In genomic region chr13:110270507-110270906, GRCh38 we compare ENCODE assay signal across 18 cellular contexts. TPM values are rescaled to one million over a fixed set of nuclear protein-coding genes. Genes with fewer than 3 reads are reported as not detected.
DNase-seq lines count a peak whose midpoint lies in the region; ATAC-seq and TF ChIP-seq lines count a peak whose summit lies in the region.
"Had no signal": no experiment of that assay in that cellular context is flagged by ENCODE, and none has a peak within 500 bp of the region (broad histone marks: within the 10 kb centered on the region; RNA-seq: fewer than 3 reads in every experiment).

No MANE protein-coding gene starts in this region.

- no peak overlapping the region for H3K14ac ChIP-seq in neuronal stem cell (ENCODE audit: low read length)

- no peaks in the 10 kb centered on the region for H3K9me3 Mint-ChIP-seq in activated CD8-positive, alpha-beta memory T cell treated with anti-CD3 and anti-CD28 coated beads, Interleukin-2, amount 10 ng/mL, durations not matched to agents 7 days and 5 days (ENCODE audit: low read depth)
- no peaks in the 10 kb centered on the region for H3K9me3 Mint-ChIP-seq in endodermal cell
- H3K9me3 Mint-ChIP-seq: CD8-positive, alpha-beta memory T cell had no signal

- CTCF ChIA-PET in activated CD8-positive, alpha-beta memory T cell treated with anti-CD3 and anti-CD28 coated beads, Interleukin-2, amount 10 ng/mL, durations not matched to agents 7 days and 5 days (lab: Charles Lee): no interaction called here

- no peak overlapping the region for H2BK120ac ChIP-seq in neuronal stem cell (ENCODE audit: low read depth, low read length)

- H3K9ac ChIP-seq in endodermal cell (ENCODE audit: extremely low read depth, low read length, poor library complexity, severe bottlenecking) (no peak overlapping the region), neuronal stem cell (ENCODE audit: low read depth, low read length, poor library complexity) (no peak overlapping the region), subcutaneous abdominal adipose tissue (ENCODE audit: low read length in 5 of 5) (peak overlapping the region in 1 of 5 donors; percentile 10)

- H3K27ac ChIP-seq in endodermal cell (ENCODE audit: low read depth, low read length) (no peak overlapping the region), neuronal stem cell (replicated peaks; ENCODE audit: low read length) (no peak overlapping the region), subcutaneous abdominal adipose tissue (ENCODE audit: low read depth, low read length) (peak overlapping the region; percentile 82)
- H3K27ac ChIP-seq: C4-2B had no signal

- H2BK12ac ChIP-seq in neuronal stem cell (ENCODE audit: low read length): no peak overlapping the region

- no peak overlapping the region for H4K91ac ChIP-seq in neuronal stem cell (ENCODE audit: low read depth, low read length, poor library complexity)

- H3K4me2 ChIP-seq in neuronal stem cell (ENCODE audit: insufficient read depth, low read length, poor library complexity, severe bottlenecking): no peak overlapping the region

- no peak overlapping the region for H2AK5ac ChIP-seq in neuronal stem cell (ENCODE audit: low read depth, low read length)

- no peak overlapping the region for H2AFZ ChIP-seq in neuronal stem cell (ENCODE audit: low read length)

- no peak overlapping the region for H3K4ac ChIP-seq in neuronal stem cell (ENCODE audit: low read length)

- H3K79me1 ChIP-seq in neuronal stem cell (ENCODE audit: low read depth, low read length): peaks cover 2% of the 10 kb centered on the region

- H2BK5ac ChIP-seq in neuronal stem cell (ENCODE audit: low read length): no peak overlapping the region

- no peaks in the 10 kb centered on the region for H3K9me3 ChIP-seq in endodermal cell (ENCODE audit: control insufficient read depth, low read length)
- H3K9me3 ChIP-seq in neuronal stem cell (replicated peaks in 1 of 2; ENCODE audit: control insufficient read depth in 2 of 2, insufficient read depth in 1 of 2, low read depth in 1 of 2, low read length in 2 of 2): no peaks in the 10 kb centered on the region
- H3K9me3 ChIP-seq in subcutaneous abdominal adipose tissue (ENCODE audit: control insufficient read depth in 5 of 5, low read length in 5 of 5): no peaks in the 10 kb centered on the region

- H3K27ac Mint-ChIP-seq in activated CD8-positive, alpha-beta memory T cell treated with anti-CD3 and anti-CD28 coated beads, Interleukin-2, amount 10 ng/mL, durations not matched to agents 7 days and 5 days: no peak overlapping the region
- H3K27ac Mint-ChIP-seq in endodermal cell: no peak overlapping the region
- H3K27ac Mint-ChIP-seq: CD8-positive, alpha-beta memory T cell had no signal

- peak overlapping the region; percentile 54 for H3K18ac ChIP-seq in neuronal stem cell (ENCODE audit: low read length)

- H3K36me3 Mint-ChIP-seq in activated CD8-positive, alpha-beta memory T cell treated with anti-CD3 and anti-CD28 coated beads, Interleukin-2, amount 10 ng/mL, durations not matched to agents 7 days and 5 days: no peaks in the 10 kb centered on the region
- peaks cover 29% of the 10 kb centered on the region for H3K36me3 Mint-ChIP-seq in endodermal cell (ENCODE audit: low read depth)
- H3K36me3 Mint-ChIP-seq: CD8-positive, alpha-beta memory T cell had no signal

- H3K4me3 Mint-ChIP-seq in activated CD8-positive, alpha-beta memory T cell treated with anti-CD3 and anti-CD28 coated beads, Interleukin-2, amount 10 ng/mL, durations not matched to agents 7 days and 5 days: no peak overlapping the region
- H3K4me3 Mint-ChIP-seq in endodermal cell: no peak overlapping the region
- H3K4me3 Mint-ChIP-seq: CD8-positive, alpha-beta memory T cell had no signal

- H2BK15ac ChIP-seq in neuronal stem cell (ENCODE audit: low read length): no peak overlapping the region

- ATAC-seq in activated CD8-positive, alpha-beta memory T cell treated with anti-CD3 and anti-CD28 coated beads, Interleukin-2, amount 10 ng/mL, durations not matched to agents 7 days and 5 days: no peak
- ATAC-seq in GM21619 (IDR thresholded peaks at IDR 0.05; ENCODE audit: unreplicated experiment): no peak

- peak; percentile 2 for DNase-seq in activated CD8-positive, alpha-beta memory T cell treated with anti-CD3 and anti-CD28 coated beads, Interleukin-2, amount 10 ng/mL, durations not matched to agents 7 days and 5 days
- no peak for DNase-seq in activated CD8-positive, alpha-beta memory T cell treated with anti-CD3 and anti-CD28 coated beads, Interleukin-2, amount 50 U/mL, for 48 hours
- peak; percentile 30 for DNase-seq in endodermal cell
- DNase-seq in neuronal stem cell (ENCODE audit: low spot score): no peak
- no peak for DNase-seq in occipital lobe (lab: John Stamatoyannopoulos, UW)
- no peak for DNase-seq in germinal center (ENCODE audit: low spot score)
- DNase-seq: 8988T; AML-193; CD8-positive, alpha-beta memory T cell; GDM1; H7; Karpas-422; NCI-H1694 treated with DMSO at 0.1 percent for 48 hours; NCI-H446; NCI-H526 had no signal

- peak overlapping the region; percentile 24 for H3K4me3 ChIP-seq in endodermal cell (ENCODE audit: low read length)
- no peak overlapping the region for H3K4me3 ChIP-seq in neuronal stem cell (ENCODE audit: low read length in 2 of 2)
- no peak overlapping the region for H3K4me3 ChIP-seq in subcutaneous abdominal adipose tissue (ENCODE audit: low read depth in 1 of 5, low read length in 5 of 5)

- H3K4me1 ChIP-seq in endodermal cell (ENCODE audit: control insufficient read depth, insufficient read depth, low read length): peaks cover 7% of the 10 kb centered on the region
- peaks cover 31 to 34% of the 10 kb centered on the region in 2 donors for H3K4me1 ChIP-seq in neuronal stem cell (ENCODE audit: control insufficient read depth in 2 of 2, insufficient read depth in 1 of 2, low read depth in 1 of 2, low read length in 2 of 2)
- peaks cover 7 to 76% (median 65%) of the 10 kb centered on the region in 5 donors for H3K4me1 ChIP-seq in subcutaneous abdominal adipose tissue (ENCODE audit: control insufficient read depth in 5 of 5, insufficient read depth in 5 of 5, low read length in 5 of 5)

- H3K4me1 Mint-ChIP-seq in activated CD8-positive, alpha-beta memory T cell treated with anti-CD3 and anti-CD28 coated beads, Interleukin-2, amount 10 ng/mL, durations not matched to agents 7 days and 5 days: no peaks in the 10 kb centered on the region
- peaks cover 41% of the 10 kb centered on the region for H3K4me1 Mint-ChIP-seq in endodermal cell
- H3K4me1 Mint-ChIP-seq: CD8-positive, alpha-beta memory T cell had no signal

- WGBS in endodermal cell (ENCODE audit: insufficient coverage in 1 of 2, insufficient read length in 1 of 2), 2 experiments: 90 to 100% methylated on average over 3 to 6 of the region's 7 CpGs
- no CpG with 5 or more reads among the region's 7 CpGs for WGBS in neuronal stem cell (ENCODE audit: extremely low coverage in 2 of 2, insufficient read length in 2 of 2, insufficient replicate concordance in 1 of 2), 2 donors

- H3K27me3 ChIP-seq in endodermal cell (ENCODE audit: control insufficient read depth, insufficient read depth, low read length, poor library complexity, severe bottlenecking) (no peaks in the 10 kb centered on the region), neuronal stem cell (ENCODE audit: control insufficient read depth in 3 of 3, insufficient read depth in 3 of 3, low read depth in 1 of 3, low read length in 3 of 3) (no peaks in the 10 kb centered on the region), subcutaneous abdominal adipose tissue (ENCODE audit: control insufficient read depth in 5 of 5, insufficient read depth in 4 of 5, low read length in 5 of 5) (no peaks in the 10 kb centered on the region)

- no peak overlapping the region for H4K8ac ChIP-seq in neuronal stem cell (ENCODE audit: low read depth, low read length)

- H3K36me3 ChIP-seq in endodermal cell (ENCODE audit: control insufficient read depth, insufficient read depth, low read length) (peaks cover 64% of the 10 kb centered on the region), neuronal stem cell (replicated peaks in 1 of 2; ENCODE audit: control insufficient read depth in 2 of 2, insufficient read depth in 2 of 2, low read length in 2 of 2) (peaks cover 0 to 1% of the 10 kb centered on the region in 2 donors), subcutaneous abdominal adipose tissue (ENCODE audit: control insufficient read depth in 5 of 5, insufficient read depth in 5 of 5, low read length in 5 of 5) (peaks cover 4 to 25% (median 17%) of the 10 kb centered on the region in 5 donors)

- H3K27me3 Mint-ChIP-seq in activated CD8-positive, alpha-beta memory T cell treated with anti-CD3 and anti-CD28 coated beads, Interleukin-2, amount 10 ng/mL, durations not matched to agents 7 days and 5 days: peaks cover 8% of the 10 kb centered on the region
- no peaks in the 10 kb centered on the region for H3K27me3 Mint-ChIP-seq in endodermal cell (ENCODE audit: insufficient read depth)

- no peak for TF ChIP-seq CTCF in endodermal cell (conservative IDR thresholded peaks at IDR 0.05)

- no peak overlapping the region for H3K23ac ChIP-seq in neuronal stem cell (ENCODE audit: low read depth, low read length, poor library complexity)

RNA-seq across cellular contexts. Expression of gene COL4A1, which starts 36.5 kb away (rescaled TPM):
- not detected for total RNA-seq in activated CD8-positive, alpha-beta memory T cell treated with anti-CD3 and anti-CD28 coated beads, Interleukin-2, amount 10 ng/mL, durations not matched to agents 7 days and 5 days
- total RNA-seq in endodermal cell: 100 to 1,000 TPM; 702 to 764 TPM
- 174 TPM for polyA plus RNA-seq in endodermal cell (2013, experiment 1 of 2)
- polyA plus RNA-seq in endodermal cell (2013, experiment 2 of 2): 194 TPM
- polyA plus RNA-seq in neuronal stem cell (2013, experiment 1 of 2): 42.8 TPM
- 45.1 TPM for polyA plus RNA-seq in neuronal stem cell (2013, experiment 2 of 2)
- total RNA-seq in occipital lobe: 67.8 TPM
- total RNA-seq: CD8-positive, alpha-beta memory T cell had no signal
- polyA plus RNA-seq: CD8-positive, alpha-beta memory T cell had no signal

RNA-seq across cellular contexts. Expression of gene COL4A2, which starts 36.6 kb away (rescaled TPM):
- total RNA-seq in activated CD8-positive, alpha-beta memory T cell treated with anti-CD3 and anti-CD28 coated beads, Interleukin-2, amount 10 ng/mL, durations not matched to agents 7 days and 5 days: not detected
- total RNA-seq in endodermal cell: 100 to 1,000 TPM; 388 to 398 TPM
- 216 TPM for polyA plus RNA-seq in endodermal cell (2013, experiment 1 of 2)
- polyA plus RNA-seq in endodermal cell (2013, experiment 2 of 2): 219 TPM
- 117 TPM for polyA plus RNA-seq in neuronal stem cell (2013, experiment 1 of 2)
- polyA plus RNA-seq in neuronal stem cell (2013, experiment 2 of 2): 118 TPM
- 56.8 TPM for total RNA-seq in occipital lobe
- total RNA-seq: CD8-positive, alpha-beta memory T cell had no signal
- polyA plus RNA-seq: CD8-positive, alpha-beta memory T cell had no signal

Comparison
In these comparisons a context has a peak if more than half of its experiments do, and no peak if none do; other contexts are left out.
1. DNase-seq: peak in activated CD8-positive, alpha-beta memory T cell treated with anti-CD3 and anti-CD28 coated beads, Interleukin-2, amount 10 ng/mL, durations not matched to agents 7 days and 5 days (single experiment) and endodermal cell (single experiment); none in activated CD8-positive, alpha-beta memory T cell treated with anti-CD3 and anti-CD28 coated beads, Interleukin-2, amount 50 U/mL, for 48 hours (single experiment), neuronal stem cell (single experiment), occipital lobe (single experiment) and germinal center (single experiment).
2. RNA of gene COL4A1, which starts 36.5 kb away (total RNA-seq): 702 to 764 TPM in endodermal cell and 67.8 TPM in occipital lobe (single experiment); not detected in activated CD8-positive, alpha-beta memory T cell treated with anti-CD3 and anti-CD28 coated beads, Interleukin-2, amount 10 ng/mL, durations not matched to agents 7 days and 5 days; every median in the first group is over 10 times any median in the second.
3. RNA of gene COL4A2, which starts 36.6 kb away (total RNA-seq): 388 to 398 TPM in endodermal cell and 56.8 TPM in occipital lobe (single experiment); not detected in activated CD8-positive, alpha-beta memory T cell treated with anti-CD3 and anti-CD28 coated beads, Interleukin-2, amount 10 ng/mL, durations not matched to agents 7 days and 5 days; every median in the first group is over 10 times any median in the second.